Comparison of ENCODE assay signal across 8 cellular contexts in genomic region chr1:46603858-46604549, GRCh38. TPM values are rescaled to one million over a fixed set of nuclear protein-coding genes. Genes with fewer than 3 reads are reported as not detected.
A peak's percentile ranks its signal among the peaks of the same experiment; 100 is the strongest.
DNase-seq lines count a peak whose midpoint lies in the region; ATAC-seq and TF ChIP-seq lines count a peak whose summit lies in the region.

Gene MKNK1, minus strand, starts transcription at chr1:46604268. Its CDS starts 20,941 bp downstream, at chr1:46583327.

- peaks cover 43% of the 10 kb centered on the region for H3K4me1 ChIP-seq in psoas muscle
- peaks cover 0 to 10% of the 10 kb centered on the region in 2 donors for H3K4me1 ChIP-seq in uterus

- intact Hi-C loops in T-helper 2 cell treated with Interferon-gamma antibody and Interleukin-4, amounts not matched to agents 100 ng/mL and 5 ng/mL, for 36 hours (cut with micrococcal nuclease): loop anchor here (1.0 to 5.0 kb wide), 3 partner anchors 12 to 115 kb away; partner anchors contain the start of genes ATPAF1, EFCAB14 and MOB3C
- intact Hi-C loops in left ventricle myocardium superior (cut with micrococcal nuclease) (no loop called here), psoas muscle (cut with DNase I) (no loop called here), uterus (cut with DNase I; ENCODE audit: low total_unique reads) (no loop called here)

- WGBS in psoas muscle, 3 donors: 0 to 1% (median 1%) methylated on average over 50 to 53 of the region's 53 CpGs

- H3K4me3 ChIP-seq in psoas muscle: peak within 1 kb of the TSS; percentile 90
- H3K4me3 ChIP-seq in uterus: peak within 1 kb of the TSS; percentile 56 to 72

- peak; percentile 95 for ATAC-seq in HG02870 (IDR thresholded peaks at IDR 0.05; ENCODE audit: unreplicated experiment)
- peak; percentile 96 for ATAC-seq in left ventricle myocardium superior
- ATAC-seq in psoas muscle: peak; percentile 93 to 96 (median 94)

- in situ Hi-C loops in GM13976 (cut with MboI; ENCODE audit: low sequenced_read_pairs, unreplicated experiment): no loop called here

- H3K27me3 ChIP-seq in psoas muscle (ENCODE audit: insufficient read depth in 3 of 3, low read length in 2 of 3) (no peaks in the 10 kb centered on the region), uterus (no peaks in the 10 kb centered on the region)

- DNase-seq in GM13976 (ENCODE audit: low spot score) (peak; percentile 100), NCI-H1694 treated with DMSO at 0.1 percent for 48 hours (lab: John Stamatoyannopoulos, UW) (peak; percentile 93), anterior cingulate cortex (lab: John Stamatoyannopoulos, UW) (peak; percentile 30 to 95 (median 85)), left ventricle myocardium superior (peak; percentile 99), psoas muscle (peak; percentile 97 to 99), uterus (peak; percentile 96 to 98)

- peak within 1 kb of the TSS; percentile 77 for H3K27ac ChIP-seq in psoas muscle
- peak within 1 kb of the TSS; percentile 62 to 84 for H3K27ac ChIP-seq in uterus

- H3K36me3 ChIP-seq in psoas muscle (ENCODE audit: insufficient read depth in 1 of 2, low read depth in 1 of 2) (peaks cover 2 to 13% of the 10 kb centered on the region in 2 donors), uterus (no peaks in the 10 kb centered on the region)

- H3K9me3 ChIP-seq in psoas muscle (no peaks in the 10 kb centered on the region), uterus (no peaks in the 10 kb centered on the region)

- TF ChIP-seq CTCF in GM13976 (IDR thresholded peaks at IDR 0.05; ENCODE audit: borderline replicate concordance, control extremely low read depth, extremely low read depth, insufficient read depth, missing control alignments) (no peak), psoas muscle (IDR thresholded peaks at IDR 0.05) (peak; percentile 19), uterus (IDR thresholded peaks at IDR 0.05) (peak in 3 of 4 experiments; percentile 4 to 32 (median 13))

- peak; percentile 89 to 92 for TF ChIP-seq POLR2A in uterus (IDR thresholded peaks at IDR 0.05)

RNA-seq across cellular contexts. Expression of gene MKNK1, which starts in this region (rescaled TPM):
- 71.7 and 75.4 TPM in 2 replicates for total RNA-seq in T-helper 2 cell treated with Interferon-gamma antibody and Interleukin-4, amounts not matched to agents 100 ng/mL and 5 ng/mL, for 36 hours
- total RNA-seq in left ventricle myocardium superior: 42.5 TPM
- 10 to 100 TPM; 32.2 to 46.7 (median 39.9) TPM for total RNA-seq in psoas muscle
- 10 to 100 TPM; 19.3 to 52.6 (median 23.8) TPM for polyA plus RNA-seq in psoas muscle
- total RNA-seq in uterus: 10 to 100 TPM in 3 of 4 donors, 1 to 10 TPM in 1; 4.9 to 53.0 (median 24.3) TPM

Comparison
In these comparisons a context has a peak if more than half of its experiments do, and no peak if none do; other contexts are left out.
1. Peak in every context shown above with its lines: DNase-seq, ATAC-seq, H3K4me3 ChIP-seq and H3K27ac ChIP-seq.